In genomic region chr16:53571763-53572162, GRCh38 we compare ENCODE assay signal across 27 cellular contexts.
"Had no signal": no experiment of that assay in that cellular context is flagged by ENCODE, and none has a peak within 500 bp of the region (broad histone marks: within the 10 kb centered on the region; RNA-seq: fewer than 3 reads in every experiment).

No MANE protein-coding gene starts in this region.

- ATAC-seq: stimulated activated effector memory CD8-positive, alpha-beta T cell treated with anti-CD3 and anti-CD28 coated beads, Interleukin-12 subunit alpha, Interleukin-12 subunit beta, amount 100 ng/mL, for 72 hours; stimulated activated memory B cell treated with anti-CD40 and anti-IgM and Interleukin-4, amounts not matched to agents 10 μg/mL and 1 μg/mL and 100 μg/mL, for 72 hours; stimulated activated naive B cell treated with anti-CD40 and anti-IgM and Interleukin-4, amounts not matched to agents 10 μg/mL and 1 μg/mL and 100 μg/mL, for 72 hours; stimulated activated naive CD8-positive, alpha-beta T cell treated with anti-CD3 and anti-CD28 coated beads, Interleukin-15, amount 100 ng/mL, for 72 hours; stimulated activated naive CD8-positive, alpha-beta T cell treated with anti-CD3 and anti-CD28 coated beads, Interleukin-15, Interleukin-2, amounts not matched to agents 100 U/mL and 50 U/mL, for 24 hours; upper lobe of right lung had no signal

- H3K27ac ChIP-seq: stomach, suprapubic skin, testis, thoracic aorta, thyroid gland, tibial artery, tibial nerve, transverse colon, upper lobe of left lung, upper lobe of right lung, uterus, vagina had no signal

- DNase-seq: stimulated activated CD4-positive, alpha-beta T cell treated with anti-CD3 and anti-CD28 coated beads, Interleukin-2, amount 100 ng/mL, for 48 hours; stimulated activated CD4-positive, alpha-beta T cell treated with anti-CD3 and anti-CD28 coated beads, Interleukin-4, amount 100 ng/mL, for 1 hour; stimulated activated CD4-positive, alpha-beta T cell treated with anti-CD3 and anti-CD28 coated beads, Interleukin-4, amount 100 ng/mL, for 24 hours; stimulated activated CD4-positive, alpha-beta T cell treated with anti-CD3 and anti-CD28 coated beads, Interleukin-4, amount 100 ng/mL, for 4 hours; stimulated activated CD8-positive, alpha-beta memory T cell treated with anti-CD3 and anti-CD28 coated beads, Interleukin-4, amount 100 ng/mL, for 48 hours; stimulated activated naive B cell treated with anti-CD40 and anti-IgM and Interleukin-4, amounts not matched to agents 10 μg/mL and 1 μg/mL and 100 μg/mL, for 72 hours; stimulated activated naive CD4-positive, alpha-beta T cell; stimulated activated naive CD4-positive, alpha-beta T cell treated with Interleukin-2 at 50 U/mL for 16 hours; stimulated activated naive CD8-positive, alpha-beta T cell treated with anti-CD3 and anti-CD28 coated beads, Interleukin-15, amount 100 ng/mL, for 72 hours; stimulated activated naive CD8-positive, alpha-beta T cell treated with anti-CD3 and anti-CD28 coated beads, Interleukin-15, Interleukin-2, amounts not matched to agents 100 U/mL and 50 U/mL, for 24 hours; stomach; substantia nigra; testis; thyroid gland; tibial artery; transverse colon; trophoblast cell; upper lobe of left lung; upper lobe of right lung; uterus had no signal

- H3K4me3 ChIP-seq: stomach, suprapubic skin, testis, thoracic aorta, thyroid gland, tibial artery, tibial nerve, transverse colon, upper lobe of left lung, upper lobe of right lung, uterus, vagina had no signal

- H3K27me3 ChIP-seq: stomach, suprapubic skin, testis, thyroid gland, tibial artery, tibial nerve, transverse colon, upper lobe of left lung, upper lobe of right lung, uterus, vagina had no signal

- FAIRE-seq: urothelium cell line had no signal

- H3K4me1 ChIP-seq: stomach, testis, thyroid gland, tibial artery, tibial nerve, transverse colon, upper lobe of left lung, upper lobe of right lung, uterus, vagina had no signal

- H3K9me3 ChIP-seq: suprapubic skin, testis, thyroid gland, uterus, vagina had no signal

- H3K36me3 ChIP-seq: stomach, suprapubic skin, thoracic aorta, thyroid gland, tibial artery, tibial nerve, transverse colon, upper lobe of left lung, upper lobe of right lung, uterus, vagina had no signal
